In genomic region chr6:161486326-161486725, GRCh38 we compare ENCODE assay signal across 11 cellular contexts.
A peak's percentile ranks its signal among the peaks of the same experiment; 100 is the strongest.
DNase-seq lines count a peak whose midpoint lies in the region; ATAC-seq and TF ChIP-seq lines count a peak whose summit lies in the region.
"Had no signal": no experiment of that assay in that cellular context is flagged by ENCODE, and none has a peak within 500 bp of the region (broad histone marks: within the 10 kb centered on the region; RNA-seq: fewer than 3 reads in every experiment).

No MANE protein-coding gene starts in this region.

- peaks cover 30% of the 10 kb centered on the region for H3K4me1 ChIP-seq in skeletal muscle satellite cell (ENCODE audit: control insufficient read depth, insufficient read depth, low read length)

- no peak for ATAC-seq in HG03175 (IDR thresholded peaks at IDR 0.05; ENCODE audit: unreplicated experiment)
- ATAC-seq in GM18519 (IDR thresholded peaks at IDR 0.05; ENCODE audit: low FRiP score, unreplicated experiment), result no peak
- ATAC-seq: activated CD8-positive, alpha-beta memory T cell treated with anti-CD3 and anti-CD28 coated beads, Interleukin-2, amount 10 ng/mL, durations not matched to agents 7 days and 5 days had no signal

- no peak overlapping the region for H3K4me3 Mint-ChIP-seq in nephron progenitor cell
- H3K4me3 Mint-ChIP-seq: activated CD8-positive, alpha-beta memory T cell treated with anti-CD3 and anti-CD28 coated beads, Interleukin-2, amount 10 ng/mL, durations not matched to agents 7 days and 5 days had no signal

- H3K4me3 ChIP-seq in foreskin fibroblast (ENCODE audit: low read depth in 1 of 2, low read length in 2 of 2) (no peak overlapping the region), skeletal muscle satellite cell (ENCODE audit: low read length) (no peak overlapping the region)
- H3K4me3 ChIP-seq: lung had no signal

- no peaks in the 10 kb centered on the region for H3K27me3 ChIP-seq in skeletal muscle satellite cell (ENCODE audit: control insufficient read depth, insufficient read depth, low read length)

- H3K36me3 ChIP-seq in skeletal muscle satellite cell (ENCODE audit: insufficient read depth, low read length), result no peaks in the 10 kb centered on the region

- H3K4me2 ChIP-seq in skeletal muscle satellite cell (ENCODE audit: low read length), result peak overlapping the region; percentile 50

- H3K4me1 Mint-ChIP-seq in nephron progenitor cell, result no peaks in the 10 kb centered on the region
- H3K4me1 Mint-ChIP-seq: activated CD8-positive, alpha-beta memory T cell treated with anti-CD3 and anti-CD28 coated beads, Interleukin-2, amount 10 ng/mL, durations not matched to agents 7 days and 5 days had no signal

- no peaks in the 10 kb centered on the region for H3K9me3 ChIP-seq in skeletal muscle satellite cell (replicated peaks; ENCODE audit: low read length)

- DNase-seq in HK-2 (ENCODE audit: unreplicated experiment) (peak; percentile 41), SHP77 treated with DMSO at 0.1 percent for 48 hours (lab: John Stamatoyannopoulos, UW) (peak; percentile 31), foreskin fibroblast (peak; percentile 14 to 63), nephron progenitor cell (no peak)
- DNase-seq: activated CD8-positive, alpha-beta memory T cell treated with anti-CD3 and anti-CD28 coated beads, Interleukin-2, amount 10 ng/mL, durations not matched to agents 7 days and 5 days; anterior cingulate cortex; NCI-H2029 had no signal

- no peak overlapping the region for H3K27ac Mint-ChIP-seq in nephron progenitor cell
- H3K27ac Mint-ChIP-seq: activated CD8-positive, alpha-beta memory T cell treated with anti-CD3 and anti-CD28 coated beads, Interleukin-2, amount 10 ng/mL, durations not matched to agents 7 days and 5 days had no signal

- peaks cover 8% of the 10 kb centered on the region for H3K27me3 Mint-ChIP-seq in nephron progenitor cell (ENCODE audit: low read depth, poor library complexity)
- H3K27me3 Mint-ChIP-seq: activated CD8-positive, alpha-beta memory T cell treated with anti-CD3 and anti-CD28 coated beads, Interleukin-2, amount 10 ng/mL, durations not matched to agents 7 days and 5 days had no signal

- no peak overlapping the region for H3K9ac ChIP-seq in skeletal muscle satellite cell (ENCODE audit: low read depth, low read length)

- no peaks in the 10 kb centered on the region for H3K36me3 Mint-ChIP-seq in nephron progenitor cell (ENCODE audit: low read depth)
- H3K36me3 Mint-ChIP-seq: activated CD8-positive, alpha-beta memory T cell treated with anti-CD3 and anti-CD28 coated beads, Interleukin-2, amount 10 ng/mL, durations not matched to agents 7 days and 5 days had no signal

- TF ChIP-seq CTCF in foreskin fibroblast (IDR thresholded peaks at IDR 0.05; ENCODE audit: low read depth, low read length), result no peak
- no peak for TF ChIP-seq CTCF in nephron progenitor cell (IDR thresholded peaks at IDR 0.05)

- no peaks in the 10 kb centered on the region for H3K9me3 Mint-ChIP-seq in nephron progenitor cell
